In the genomic region with DNA sequence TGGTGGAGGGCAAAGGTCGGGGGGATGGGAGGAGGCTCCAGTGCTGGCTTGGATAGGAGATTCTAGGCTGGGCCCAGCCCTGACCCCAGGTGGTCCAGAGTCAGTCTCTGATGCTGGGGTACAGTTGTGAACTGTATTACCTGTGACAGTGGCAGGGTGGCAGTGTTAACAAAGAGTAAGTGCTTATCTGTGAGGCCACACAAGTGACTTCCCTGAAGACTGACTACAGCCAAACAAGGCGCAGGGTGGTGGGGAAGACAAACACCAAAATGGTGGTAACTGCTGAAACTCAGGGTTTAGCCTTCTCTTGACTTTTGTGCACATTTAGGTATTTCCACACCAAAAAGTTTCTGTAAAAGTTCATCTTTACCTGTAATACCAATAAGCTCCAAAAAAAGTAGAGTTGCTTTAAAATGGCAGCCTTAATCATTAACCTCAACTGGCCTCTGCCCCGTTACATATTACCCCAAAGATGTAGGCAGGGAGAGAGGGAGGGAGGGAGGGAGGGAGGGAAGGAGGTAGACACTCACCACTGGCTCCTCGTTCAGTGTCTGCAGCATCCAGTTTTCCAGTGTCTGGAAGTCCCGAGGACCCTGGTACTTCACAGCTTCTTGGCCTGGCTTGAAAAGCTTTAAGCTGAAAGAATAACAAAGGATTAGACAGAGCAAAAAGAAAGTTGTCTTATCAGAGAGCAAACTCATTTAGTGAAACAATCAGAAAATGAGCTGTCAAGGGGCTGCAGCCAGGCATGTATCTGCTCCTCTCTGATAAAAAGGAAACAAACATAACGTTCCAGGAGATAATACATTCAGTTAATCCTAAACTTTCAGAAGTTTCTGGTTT, we compare ENCODE assay signal across 9 cellular contexts. TPM values are rescaled to one million over a fixed set of nuclear protein-coding genes. Genes with fewer than 3 reads are reported as not detected.
DNase-seq lines count a peak whose midpoint lies in the region; ATAC-seq and TF ChIP-seq lines count a peak whose summit lies in the region.
"Had no signal": no experiment of that assay in that cellular context is flagged by ENCODE, and none has a peak within 500 bp of the region (broad histone marks: within the 10 kb centered on the region; RNA-seq: fewer than 3 reads in every experiment).

No MANE protein-coding gene starts in this region.

- no peak overlapping the region for H3K27ac Mint-ChIP-seq in activated B cell treated with CpG ODN at 0.5 μM for 24 hours
- no peak overlapping the region for H3K27ac Mint-ChIP-seq in activated naive CD8-positive, alpha-beta T cell treated with anti-CD3 and anti-CD28 coated beads, Interleukin-2, amount 50 U/mL, for 24 hours

- in situ Hi-C loops in GM13977 (cut with MboI; ENCODE audit: low pct_unique_long_range_greater_than_20kb, low sequenced_read_pairs, unreplicated experiment), result loop anchor here (10.0 kb wide), 1 partner anchor 86 kb away; no protein-coding TSS in a partner anchor

- no peaks in the 10 kb centered on the region for H3K27me3 Mint-ChIP-seq in activated B cell treated with CpG ODN at 0.5 μM for 24 hours
- no peaks in the 10 kb centered on the region for H3K27me3 Mint-ChIP-seq in activated naive CD8-positive, alpha-beta T cell treated with anti-CD3 and anti-CD28 coated beads, Interleukin-2, amount 50 U/mL, for 24 hours

- H3K36me3 ChIP-seq in mucosa of descending colon (ENCODE audit: low read depth) (no peaks in the 10 kb centered on the region), osteoblast (ENCODE audit: insufficient read depth, low read length) (peaks cover 95% of the 10 kb centered on the region)

- DNase-seq in GM13977 (ENCODE audit: low spot score), result peak; percentile 58
- no peak for DNase-seq in activated B cell treated with CpG ODN at 0.5 μM for 24 hours
- peak in 1 of 3 donors; percentile 34 for DNase-seq in mucosa of descending colon
- DNase-seq in NCI-H1694 treated with DMSO at 0.1 percent for 48 hours (lab: John Stamatoyannopoulos, UW), result no peak
- no peak for DNase-seq in osteoblast (ENCODE audit: insufficient read length, low spot score, missing footprints)
- DNase-seq in CD1c-positive myeloid dendritic cell (ENCODE audit: extremely low spot score), result no peak
- DNase-seq in activated naive CD8-positive, alpha-beta T cell treated with anti-CD3 and anti-CD28 coated beads, Interleukin-2, amount 50 U/mL, for 24 hours, result no peak
- DNase-seq: adrenal gland had no signal

- H3K27ac ChIP-seq in osteoblast (ENCODE audit: low read depth, low read length), result no peak overlapping the region
- H3K27ac ChIP-seq: adrenal gland had no signal

- CTCF ChIA-PET in activated B cell treated with CpG ODN at 0.5 μM for 24 hours (lab: Charles Lee), result interaction anchor here (0.6 to 2.0 kb wide), 7 partner anchors 18 to 320 kb away, joined by 3 to 10 read pairs (median 5); no protein-coding TSS in a partner anchor

- no peaks in the 10 kb centered on the region for H3K27me3 ChIP-seq in osteoblast (ENCODE audit: insufficient read depth, low read length)
- H3K27me3 ChIP-seq: adrenal gland had no signal

- peaks cover 29% of the 10 kb centered on the region for H4K20me1 ChIP-seq in osteoblast (ENCODE audit: insufficient read depth, low read length)

- H3K4me2 ChIP-seq in osteoblast (ENCODE audit: insufficient read depth, low read length), result no peak overlapping the region

- H3K4me3 Mint-ChIP-seq in activated B cell treated with CpG ODN at 0.5 μM for 24 hours, result no peak overlapping the region
- H3K4me3 Mint-ChIP-seq in activated naive CD8-positive, alpha-beta T cell treated with anti-CD3 and anti-CD28 coated beads, Interleukin-2, amount 50 U/mL, for 24 hours, result no peak overlapping the region

- H3K36me3 Mint-ChIP-seq in activated B cell treated with CpG ODN at 0.5 μM for 24 hours (ENCODE audit: low read depth), result peaks cover 93% of the 10 kb centered on the region
- H3K36me3 Mint-ChIP-seq in activated naive CD8-positive, alpha-beta T cell treated with anti-CD3 and anti-CD28 coated beads, Interleukin-2, amount 50 U/mL, for 24 hours (ENCODE audit: low read depth), result peaks cover 78% of the 10 kb centered on the region

- H2AFZ ChIP-seq in osteoblast (ENCODE audit: low read length), result no peak overlapping the region

- H3K4me1 Mint-ChIP-seq in activated B cell treated with CpG ODN at 0.5 μM for 24 hours, result peaks cover 32% of the 10 kb centered on the region
- no peaks in the 10 kb centered on the region for H3K4me1 Mint-ChIP-seq in activated naive CD8-positive, alpha-beta T cell treated with anti-CD3 and anti-CD28 coated beads, Interleukin-2, amount 50 U/mL, for 24 hours

- H3K4me3 ChIP-seq in mucosa of descending colon (no peak overlapping the region), osteoblast (ENCODE audit: insufficient read depth, low read length) (no peak overlapping the region)
- H3K4me3 ChIP-seq: adrenal gland had no signal

- intact Hi-C loops in activated B cell treated with CpG ODN at 0.5 μM for 24 hours (cut with micrococcal nuclease) (loop anchor here (1.0 to 2.0 kb wide), 4 partner anchors 34 to 160 kb away; no protein-coding TSS in a partner anchor), mucosa of descending colon (cut with DNase I, micrococcal nuclease) (no loop called here)

- H3K9me3 ChIP-seq in mucosa of descending colon, result no peaks in the 10 kb centered on the region
- no peaks in the 10 kb centered on the region for H3K9me3 ChIP-seq in osteoblast (ENCODE audit: low read depth, low read length)
- H3K9me3 ChIP-seq: adrenal gland had no signal

- peaks cover 26% of the 10 kb centered on the region for H3K4me1 ChIP-seq in mucosa of descending colon (ENCODE audit: low read depth)
- no peaks in the 10 kb centered on the region for H3K4me1 ChIP-seq in osteoblast (ENCODE audit: insufficient read depth, low read length)
- H3K4me1 ChIP-seq: adrenal gland had no signal

- POLR2A ChIA-PET in activated B cell treated with CpG ODN at 0.5 μM for 24 hours (lab: Charles Lee), result interaction anchor here (1.3 to 1.4 kb wide), 2 partner anchors 34 to 64 kb away, joined by 3 read pairs; no protein-coding TSS in a partner anchor

- no peaks in the 10 kb centered on the region for H3K9me3 Mint-ChIP-seq in activated B cell treated with CpG ODN at 0.5 μM for 24 hours
- no peaks in the 10 kb centered on the region for H3K9me3 Mint-ChIP-seq in activated naive CD8-positive, alpha-beta T cell treated with anti-CD3 and anti-CD28 coated beads, Interleukin-2, amount 50 U/mL, for 24 hours

- H3K79me2 ChIP-seq in osteoblast (ENCODE audit: insufficient read depth, low read length), result peaks cover 41% of the 10 kb centered on the region

- TF ChIP-seq CTCF in GM13977 (IDR thresholded peaks at IDR 0.05; ENCODE audit: extremely low read depth, insufficient read depth, missing control alignments) (peak; percentile 48), activated B cell treated with CpG ODN at 0.5 μM for 24 hours (IDR thresholded peaks at IDR 0.05) (no peak), mucosa of descending colon (IDR thresholded peaks at IDR 0.05) (no peak), osteoblast (IDR thresholded peaks at IDR 0.05; ENCODE audit: extremely low read depth, low read depth, low read length) (no peak)

- ATAC-seq in HG03095 (IDR thresholded peaks at IDR 0.05; ENCODE audit: unreplicated experiment), result peak; percentile 40
- peak; percentile 61 for ATAC-seq in activated B cell treated with CpG ODN at 0.5 μM for 24 hours (ENCODE audit: low read depth)
- peak; percentile 63 for ATAC-seq in mucosa of descending colon
- ATAC-seq in activated naive CD8-positive, alpha-beta T cell treated with anti-CD3 and anti-CD28 coated beads, Interleukin-2, amount 50 U/mL, for 24 hours, result no peak

RNA-seq across cellular contexts. Expression of gene TXNDC5, which starts 11.3 kb away (rescaled TPM):
- 68.2 TPM in 2 replicates for total RNA-seq in activated B cell treated with CpG ODN at 0.5 μM for 24 hours
- total RNA-seq in mucosa of descending colon, result 100 to 1,000 TPM in 1 of 3 donors, 10 to 100 TPM in 2; 59.1 to 122 (median 59.3) TPM
- 189 and 344 TPM in 2 replicates for total RNA-seq in osteoblast
